Comparison of ENCODE assay signal across 1 cellular context in genomic region chr19:40718774-40719391, GRCh38.
TF ChIP-seq lines count a peak whose summit lies in the region.

No MANE protein-coding gene starts in this region.

TF ChIP-seq in HepG2, 621 proteins besides CTCF, POLR2A, EP300 and RAD21 (continued from another document and continues in another):
- TF ChIP-seq HIC2 (CRISPR knock-in tag; IDR thresholded peaks at IDR 0.05; ENCODE audit: low read depth) (peak; percentile 65), RBM39 (IDR thresholded peaks at IDR 0.05; ENCODE audit: low read depth, low read length, poor library complexity, severe bottlenecking) (peak; percentile 42), MYNN (CRISPR knock-in tag; IDR thresholded peaks at IDR 0.05; ENCODE audit: low read depth) (no peak), TGIF2 (CRISPR knock-in tag; IDR thresholded peaks at IDR 0.05) (peak; percentile 40; the same call in 1 of the 2 replicates), ZBTB10 (CRISPR knock-in tag; IDR thresholded peaks at IDR 0.05; ENCODE audit: borderline replicate concordance) (peak; percentile 97), TAF1 (CRISPR knock-in tag; IDR thresholded peaks at IDR 0.05) (0 out of 2 replicates have a peak, but pooled peaks have one; percentile 23), HOXA3 (CRISPR knock-in tag; IDR thresholded peaks at IDR 0.05) (peak; percentile 77), ZNF790 (CRISPR knock-in tag; IDR thresholded peaks at IDR 0.05; ENCODE audit: borderline replicate concordance) (peak; percentile 23; the same call in 1 of the 2 replicates), KLF15 (CRISPR knock-in tag; IDR thresholded peaks at IDR 0.05; ENCODE audit: borderline replicate concordance) (no peak), ERF (CRISPR knock-in tag; IDR thresholded peaks at IDR 0.05) (no peak), ZNF337 (CRISPR knock-in tag; IDR thresholded peaks at IDR 0.05; ENCODE audit: borderline replicate concordance, low read depth) (0 out of 2 replicates have a peak, but pooled peaks have one; percentile 28), MBD4 (IDR thresholded peaks at IDR 0.05; ENCODE audit: borderline replicate concordance, low read length) (no peak), CCDC6 (CRISPR knock-in tag; IDR thresholded peaks at IDR 0.05) (no peak), ZNF275 (CRISPR knock-in tag; IDR thresholded peaks at IDR 0.05; ENCODE audit: borderline replicate concordance) (no peak), MZF1 (CRISPR knock-in tag; IDR thresholded peaks at IDR 0.05; ENCODE audit: borderline replicate concordance) (no peak), RBFOX2 (IDR thresholded peaks at IDR 0.05; ENCODE audit: low read depth, low read length) (peak; percentile 70), ATF6 (CRISPR knock-in tag; conservative IDR thresholded peaks at IDR 0.05) (no peak), ZNF121 (CRISPR knock-in tag; IDR thresholded peaks at IDR 0.05) (no peak; the same call in 1 of the 2 replicates), ZNF432 (CRISPR knock-in tag; IDR thresholded peaks at IDR 0.05; ENCODE audit: borderline replicate concordance) (no peak), ZNF737 (CRISPR knock-in tag; IDR thresholded peaks at IDR 0.05; ENCODE audit: borderline replicate concordance) (no peak), THYN1 (CRISPR knock-in tag; IDR thresholded peaks at IDR 0.05; ENCODE audit: borderline replicate concordance, low read depth) (no peak), KMT2A (CRISPR knock-in tag; IDR thresholded peaks at IDR 0.05) (peak; percentile 24; the same call in 1 of the 2 replicates), FOXC1 (CRISPR knock-in tag; IDR thresholded peaks at IDR 0.05; ENCODE audit: borderline replicate concordance) (peak; percentile 51; the same call in 1 of the 2 replicates), ZNF138 (CRISPR knock-in tag; IDR thresholded peaks at IDR 0.05; ENCODE audit: low read depth) (0 out of 2 replicates have a peak, but pooled peaks have one; percentile 32), ZNF549 (CRISPR knock-in tag; IDR thresholded peaks at IDR 0.05) (no peak), HDAC2 (CRISPR knock-in tag; IDR thresholded peaks at IDR 0.05) (peak; percentile 50), PHF8 (CRISPR knock-in tag; IDR thresholded peaks at IDR 0.05) (peak; percentile 27), KAT7 (CRISPR knock-in tag; IDR thresholded peaks at IDR 0.05; ENCODE audit: borderline replicate concordance) (peak; percentile 55; the same call in 1 of the 2 replicates), IRF2 (CRISPR knock-in tag; IDR thresholded peaks at IDR 0.05) (peak; percentile 51; the same call in 1 of the 2 replicates), TRIM22 (IDR thresholded peaks at IDR 0.05) (no peak), KDM6A (CRISPR knock-in tag; IDR thresholded peaks at IDR 0.05; ENCODE audit: low read depth) (peak; percentile 84), ZC3H13 (CRISPR knock-in tag; IDR thresholded peaks at IDR 0.05) (peak; percentile 96), ZNF788 (CRISPR knock-in tag; IDR thresholded peaks at IDR 0.05; ENCODE audit: borderline replicate concordance) (peak; percentile 54; the same call in 1 of the 2 replicates), ZNF891 (CRISPR knock-in tag; IDR thresholded peaks at IDR 0.05) (no peak), ZNF577 (CRISPR knock-in tag; IDR thresholded peaks at IDR 0.05; ENCODE audit: borderline replicate concordance, low read depth) (no peak), FOXA1 (IDR thresholded peaks at IDR 0.05) (no peak), FOXA1 (CRISPR knock-in tag; IDR thresholded peaks at IDR 0.05) (peak; percentile 70), ZNF292 (CRISPR knock-in tag; IDR thresholded peaks at IDR 0.05; ENCODE audit: borderline replicate concordance, low read depth) (peak; percentile 46; the same call in 1 of the 2 replicates)
- TF ChIP-seq, protein P1, sequence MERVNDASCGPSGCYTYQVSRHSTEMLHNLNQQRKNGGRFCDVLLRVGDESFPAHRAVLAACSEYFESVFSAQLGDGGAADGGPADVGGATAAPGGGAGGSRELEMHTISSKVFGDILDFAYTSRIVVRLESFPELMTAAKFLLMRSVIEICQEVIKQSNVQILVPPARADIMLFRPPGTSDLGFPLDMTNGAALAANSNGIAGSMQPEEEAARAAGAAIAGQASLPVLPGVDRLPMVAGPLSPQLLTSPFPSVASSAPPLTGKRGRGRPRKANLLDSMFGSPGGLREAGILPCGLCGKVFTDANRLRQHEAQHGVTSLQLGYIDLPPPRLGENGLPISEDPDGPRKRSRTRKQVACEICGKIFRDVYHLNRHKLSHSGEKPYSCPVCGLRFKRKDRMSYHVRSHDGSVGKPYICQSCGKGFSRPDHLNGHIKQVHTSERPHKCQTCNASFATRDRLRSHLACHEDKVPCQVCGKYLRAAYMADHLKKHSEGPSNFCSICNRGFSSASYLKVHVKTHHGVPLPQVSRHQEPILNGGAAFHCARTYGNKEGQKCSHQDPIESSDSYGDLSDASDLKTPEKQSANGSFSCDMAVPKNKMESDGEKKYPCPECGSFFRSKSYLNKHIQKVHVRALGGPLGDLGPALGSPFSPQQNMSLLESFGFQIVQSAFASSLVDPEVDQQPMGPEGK (CRISPR knock-in tag; IDR thresholded peaks at IDR 0.05), result peak; percentile 55
- TF ChIP-seq, protein P2, sequence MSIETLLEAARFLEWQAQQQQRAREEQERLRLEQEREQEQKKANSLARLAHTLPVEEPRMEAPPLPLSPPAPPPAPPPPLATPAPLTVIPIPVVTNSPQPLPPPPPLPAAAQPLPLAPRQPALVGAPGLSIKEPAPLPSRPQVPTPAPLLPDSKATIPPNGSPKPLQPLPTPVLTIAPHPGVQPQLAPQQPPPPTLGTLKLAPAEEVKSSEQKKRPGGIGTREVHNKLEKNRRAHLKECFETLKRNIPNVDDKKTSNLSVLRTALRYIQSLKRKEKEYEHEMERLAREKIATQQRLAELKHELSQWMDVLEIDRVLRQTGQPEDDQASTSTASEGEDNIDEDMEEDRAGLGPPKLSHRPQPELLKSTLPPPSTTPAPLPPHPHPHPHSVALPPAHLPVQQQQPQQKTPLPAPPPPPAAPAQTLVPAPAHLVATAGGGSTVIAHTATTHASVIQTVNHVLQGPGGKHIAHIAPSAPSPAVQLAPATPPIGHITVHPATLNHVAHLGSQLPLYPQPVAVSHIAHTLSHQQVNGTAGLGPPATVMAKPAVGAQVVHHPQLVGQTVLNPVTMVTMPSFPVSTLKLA (IDR thresholded peaks at IDR 0.05), result peak; percentile 64; the same call in 1 of the 2 replicates
- TF ChIP-seq, protein P3, sequence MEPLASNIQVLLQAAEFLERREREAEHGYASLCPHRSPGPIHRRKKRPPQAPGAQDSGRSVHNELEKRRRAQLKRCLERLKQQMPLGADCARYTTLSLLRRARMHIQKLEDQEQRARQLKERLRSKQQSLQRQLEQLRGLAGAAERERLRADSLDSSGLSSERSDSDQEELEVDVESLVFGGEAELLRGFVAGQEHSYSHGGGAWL (CRISPR knock-in tag; IDR thresholded peaks at IDR 0.05), result no peak
- TF ChIP-seq, protein P4, sequence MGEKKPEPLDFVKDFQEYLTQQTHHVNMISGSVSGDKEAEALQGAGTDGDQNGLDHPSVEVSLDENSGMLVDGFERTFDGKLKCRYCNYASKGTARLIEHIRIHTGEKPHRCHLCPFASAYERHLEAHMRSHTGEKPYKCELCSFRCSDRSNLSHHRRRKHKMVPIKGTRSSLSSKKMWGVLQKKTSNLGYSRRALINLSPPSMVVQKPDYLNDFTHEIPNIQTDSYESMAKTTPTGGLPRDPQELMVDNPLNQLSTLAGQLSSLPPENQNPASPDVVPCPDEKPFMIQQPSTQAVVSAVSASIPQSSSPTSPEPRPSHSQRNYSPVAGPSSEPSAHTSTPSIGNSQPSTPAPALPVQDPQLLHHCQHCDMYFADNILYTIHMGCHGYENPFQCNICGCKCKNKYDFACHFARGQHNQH (CRISPR knock-in tag; IDR thresholded peaks at IDR 0.05), result peak; percentile 41; the same call in 1 of the 2 replicates
- TF ChIP-seq, protein P5, sequence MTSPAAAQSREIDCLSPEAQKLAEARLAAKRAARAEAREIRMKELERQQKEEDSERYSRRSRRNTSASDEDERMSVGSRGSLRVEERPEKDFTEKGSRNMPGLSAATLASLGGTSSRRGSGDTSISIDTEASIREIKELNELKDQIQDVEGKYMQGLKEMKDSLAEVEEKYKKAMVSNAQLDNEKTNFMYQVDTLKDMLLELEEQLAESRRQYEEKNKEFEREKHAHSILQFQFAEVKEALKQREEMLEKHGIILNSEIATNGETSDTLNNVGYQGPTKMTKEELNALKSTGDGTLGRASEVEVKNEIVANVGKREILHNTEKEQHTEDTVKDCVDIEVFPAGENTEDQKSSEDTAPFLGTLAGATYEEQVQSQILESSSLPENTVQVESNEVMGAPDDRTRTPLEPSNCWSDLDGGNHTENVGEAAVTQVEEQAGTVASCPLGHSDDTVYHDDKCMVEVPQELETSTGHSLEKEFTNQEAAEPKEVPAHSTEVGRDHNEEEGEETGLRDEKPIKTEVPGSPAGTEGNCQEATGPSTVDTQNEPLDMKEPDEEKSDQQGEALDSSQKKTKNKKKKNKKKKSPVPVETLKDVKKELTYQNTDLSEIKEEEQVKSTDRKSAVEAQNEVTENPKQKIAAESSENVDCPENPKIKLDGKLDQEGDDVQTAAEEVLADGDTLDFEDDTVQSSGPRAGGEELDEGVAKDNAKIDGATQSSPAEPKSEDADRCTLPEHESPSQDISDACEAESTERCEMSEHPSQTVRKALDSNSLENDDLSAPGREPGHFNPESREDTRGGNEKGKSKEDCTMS (CRISPR knock-in tag; conservative IDR thresholded peaks at IDR 0.05), result no peak
